Comparison of ENCODE assay signal across 23 cellular contexts in genomic region chr9:23659346-23660006, GRCh38.
DNase-seq lines count a peak whose midpoint lies in the region; ATAC-seq and TF ChIP-seq lines count a peak whose summit lies in the region.
"Had no signal": no experiment of that assay in that cellular context is flagged by ENCODE, and none has a peak within 500 bp of the region (broad histone marks: within the 10 kb centered on the region; RNA-seq: fewer than 3 reads in every experiment).

No MANE protein-coding gene starts in this region.

- H3K36me3 Mint-ChIP-seq in brain (peaks cover 43% of the 10 kb centered on the region), glutamatergic neuron (ENCODE audit: unreplicated experiment) (peaks cover 23% of the 10 kb centered on the region)
- H3K36me3 Mint-ChIP-seq in activated T-cell treated with anti-CD3 and anti-CD28 coated beads, Interleukin-2, amount 50 U/mL, for 72 hours (ENCODE audit: insufficient read depth in 2 of 2), result no peaks in the 10 kb centered on the region

- H3K4me3 Mint-ChIP-seq in brain (no peak overlapping the region), glutamatergic neuron (ENCODE audit: unreplicated experiment) (no peak overlapping the region)
- no peak overlapping the region for H3K4me3 Mint-ChIP-seq in activated T-cell treated with anti-CD3 and anti-CD28 coated beads, Interleukin-2, amount 50 U/mL, for 72 hours
- H3K4me3 Mint-ChIP-seq: CD4-positive, alpha-beta T cell had no signal

- H3K27ac ChIP-seq in Karpas-422 (ENCODE audit: low read length) (no peak overlapping the region), substantia nigra (ENCODE audit: low read depth, low read length, poor library complexity, severe bottlenecking) (no peak overlapping the region)
- H3K27ac ChIP-seq: BLaER1, HL-60, SJSA1 had no signal

- no peaks in the 10 kb centered on the region for H3K27me3 ChIP-seq in Karpas-422 (ENCODE audit: low read length)
- H3K27me3 ChIP-seq: BLaER1, SJSA1 had no signal

- no peak overlapping the region for H3K9ac ChIP-seq in Karpas-422 (ENCODE audit: low read length)
- H3K9ac ChIP-seq: BLaER1 had no signal

- H4K20me1 ChIP-seq in Karpas-422 (ENCODE audit: insufficient read depth, low read depth, low read length), result no peaks in the 10 kb centered on the region
- H4K20me1 ChIP-seq: BLaER1 had no signal

- TF ChIP-seq CTCF in brain (conservative IDR thresholded peaks at IDR 0.05) (no peak), glutamatergic neuron (IDR thresholded peaks at IDR 0.05; ENCODE audit: partially characterized antibody, unreplicated experiment) (no peak)

- H3K4me2 ChIP-seq in Karpas-422 (ENCODE audit: low read depth, low read length, poor library complexity, severe bottlenecking), result peak overlapping the region; percentile 60
- H3K4me2 ChIP-seq: BLaER1 had no signal

- no peaks in the 10 kb centered on the region for H3K36me3 ChIP-seq in Karpas-422 (ENCODE audit: insufficient read depth, low read length)
- H3K36me3 ChIP-seq: BLaER1, HAP-1, SJSA1 had no signal

- H3K4me3 ChIP-seq in Karpas-422 (ENCODE audit: low read length), result peak overlapping the region; percentile 47; the same call in 1 of the 2 replicates
- H3K4me3 ChIP-seq: BLaER1, HAP-1, SJSA1 had no signal

- H3K27ac Mint-ChIP-seq in brain (peak overlapping the region in 3 of 5 experiments; percentile 54 to 68 (median 57)), glutamatergic neuron (ENCODE audit: unreplicated experiment) (peak overlapping the region; percentile 59)
- H3K27ac Mint-ChIP-seq in activated T-cell treated with anti-CD3 and anti-CD28 coated beads, Interleukin-2, amount 50 U/mL, for 72 hours, result no peak overlapping the region
- H3K27ac Mint-ChIP-seq: CD4-positive, alpha-beta T cell had no signal

- no peak for ATAC-seq in activated T-cell treated with anti-CD3 and anti-CD28 coated beads, Interleukin-2, amount 50 U/mL, for 72 hours (replicated peaks in 1 of 2)

- DNase-seq in Karpas-422, result no peak
- DNase-seq in glutamatergic neuron, result no peak
- DNase-seq in mucosa of gallbladder (ENCODE audit: low spot score), result peak; percentile 16
- no peak for DNase-seq in substantia nigra (lab: John Stamatoyannopoulos, UW)
- no peak for DNase-seq in stimulated activated CD4-positive, alpha-beta T cell treated with anti-CD3 and anti-CD28 coated beads, Interleukin-12 subunit alpha, Interleukin-12 subunit beta, amount 100 ng/mL, for 4 hours
- DNase-seq in activated T-cell treated with anti-CD3 and anti-CD28 coated beads, Interleukin-2, amount 50 U/mL, for 72 hours, result no peak
- DNase-seq: CD4-positive, alpha-beta T cell; COR-L47; DMS79; KG1; MV-4-11; NCI-H1105 treated with DMSO at 0.1 percent for 48 hours; NCI-H1694; NCI-H2081; NCI-H2171; NCI-H345; NCI-H524; NCI-H774 had no signal

- H2AFZ ChIP-seq in Karpas-422 (ENCODE audit: low read length), result peak overlapping the region; percentile 83; the same call in 1 of the 2 replicates

- no peaks in the 10 kb centered on the region for H3K9me3 ChIP-seq in Karpas-422 (ENCODE audit: low read length)
- H3K9me3 ChIP-seq: BLaER1, HAP-1, SJSA1 had no signal

- no peaks in the 10 kb centered on the region for H3K79me2 ChIP-seq in Karpas-422 (ENCODE audit: low read length)

- H3K9me3 Mint-ChIP-seq in brain, result no peaks in the 10 kb centered on the region
- H3K9me3 Mint-ChIP-seq in glutamatergic neuron (ENCODE audit: unreplicated experiment), result peaks cover 52% of the 10 kb centered on the region
- peaks cover 3 to 5% of the 10 kb centered on the region in 2 donors for H3K9me3 Mint-ChIP-seq in activated T-cell treated with anti-CD3 and anti-CD28 coated beads, Interleukin-2, amount 50 U/mL, for 72 hours

- H3K9me2 ChIP-seq in Karpas-422 (replicated peaks; ENCODE audit: insufficient read depth, low read length), result no peaks in the 10 kb centered on the region

- H3K4me1 Mint-ChIP-seq in brain (peaks cover 10% of the 10 kb centered on the region), glutamatergic neuron (ENCODE audit: low read depth, unreplicated experiment) (peaks cover 5% of the 10 kb centered on the region)
- no peaks in the 10 kb centered on the region for H3K4me1 Mint-ChIP-seq in activated T-cell treated with anti-CD3 and anti-CD28 coated beads, Interleukin-2, amount 50 U/mL, for 72 hours (ENCODE audit: low read depth)

- peaks cover 11% of the 10 kb centered on the region for H3K4me1 ChIP-seq in Karpas-422 (ENCODE audit: low read length)
- H3K4me1 ChIP-seq: BLaER1, HAP-1, SJSA1 had no signal

- no peaks in the 10 kb centered on the region for H3K27me3 Mint-ChIP-seq in brain
- peaks cover 16% of the 10 kb centered on the region for H3K27me3 Mint-ChIP-seq in glutamatergic neuron (ENCODE audit: unreplicated experiment)
- H3K27me3 Mint-ChIP-seq in activated T-cell treated with anti-CD3 and anti-CD28 coated beads, Interleukin-2, amount 50 U/mL, for 72 hours (ENCODE audit: low read depth), result no peaks in the 10 kb centered on the region
- H3K27me3 Mint-ChIP-seq: CD4-positive, alpha-beta T cell had no signal
